ENCODE assay signal across 6 cellular contexts in genomic region chr6:10720960-10721849, GRCh38. TPM values are rescaled to one million over a fixed set of nuclear protein-coding genes. Genes with fewer than 3 reads are reported as not detected.
DNase-seq lines count a peak whose midpoint lies in the region; ATAC-seq and TF ChIP-seq lines count a peak whose summit lies in the region.
"Not testable (repeated sequence)": the region's sequence is repeated elsewhere in the genome, so short reads cannot be mapped to it uniquely, and the experiment has no call there.

No MANE protein-coding gene starts in this region.

- H3K27ac ChIP-seq in DND-41 (ENCODE audit: low read length) (peak overlapping the region; percentile 95), mesodermal cell (ENCODE audit: low read depth, low read length, severe bottlenecking) (peak overlapping the region; percentile 36)

- H3K27me3 Mint-ChIP-seq in activated CD8-positive, alpha-beta T cell treated with anti-CD3 and anti-CD28 coated beads for 36 hours; effector memory CD8-positive, alpha-beta T cell; stimulated activated memory B cell treated with anti-CD40 and anti-IgM and Interleukin-4, amounts not matched to agents 10 μg/mL and 1 μg/mL and 100 μg/mL, for 72 hours: not testable (repeated sequence)

- H3K4me3 Mint-ChIP-seq in activated CD8-positive, alpha-beta T cell treated with anti-CD3 and anti-CD28 coated beads for 36 hours, result peak overlapping the region; percentile 91
- H3K4me3 Mint-ChIP-seq in effector memory CD8-positive, alpha-beta T cell, result peak overlapping the region; percentile 82 to 96
- H3K4me3 Mint-ChIP-seq in stimulated activated memory B cell treated with anti-CD40 and anti-IgM and Interleukin-4, amounts not matched to agents 10 μg/mL and 1 μg/mL and 100 μg/mL, for 72 hours, result peak overlapping the region; percentile 96

- peak overlapping the region; percentile 54 to 72; a peak in 3 of 4 replicates for H3K4me3 ChIP-seq in DND-41 (ENCODE audit: low read depth in 1 of 2, low read length in 2 of 2)
- not testable (repeated sequence) for H3K4me3 ChIP-seq in mesodermal cell (ENCODE audit: extremely low read depth, insufficient read depth, low read length, poor library complexity, severe bottlenecking)

- 96 to 98% methylated on average over 8 to 11 of the region's 17 CpGs for WGBS in mesodermal cell (ENCODE audit: insufficient coverage in 2 of 2), 2 experiments

- peak overlapping the region; percentile 92 for H3K27ac Mint-ChIP-seq in activated CD8-positive, alpha-beta T cell treated with anti-CD3 and anti-CD28 coated beads for 36 hours
- H3K27ac Mint-ChIP-seq in effector memory CD8-positive, alpha-beta T cell, result peak overlapping the region; percentile 38 to 81
- H3K27ac Mint-ChIP-seq in stimulated activated memory B cell treated with anti-CD40 and anti-IgM and Interleukin-4, amounts not matched to agents 10 μg/mL and 1 μg/mL and 100 μg/mL, for 72 hours, result peak overlapping the region; percentile 93

- CTCF ChIA-PET in activated CD8-positive, alpha-beta T cell treated with anti-CD3 and anti-CD28 coated beads for 36 hours (lab: Charles Lee), result interaction anchor here (0.8 to 2.4 kb wide), 2 partner anchors 14 to 211 kb away, joined by 3 to 6 read pairs; no protein-coding TSS in a partner anchor

- H2AFZ ChIP-seq in DND-41 (ENCODE audit: low read depth, low read length), result peak overlapping the region; percentile 82

- DNase-seq in DND-41 (peak; percentile 74), NCI-H748 (lab: John Stamatoyannopoulos, UW; ENCODE audit: unreplicated experiment) (peak; percentile 76)
- DNase-seq in activated CD8-positive, alpha-beta T cell treated with anti-CD3 and anti-CD28 coated beads for 36 hours, result peak; percentile 55
- DNase-seq in effector memory CD8-positive, alpha-beta T cell, result peak in 1 of 3 experiments; percentile 5

- intact Hi-C loops in activated CD8-positive, alpha-beta T cell treated with anti-CD3 and anti-CD28 coated beads for 36 hours (cut with micrococcal nuclease), result not testable (repeated sequence)

- peaks cover 46% of the 10 kb centered on the region for H3K79me2 ChIP-seq in DND-41 (ENCODE audit: insufficient read depth, low read length)

- H4K20me1 ChIP-seq in DND-41 (ENCODE audit: insufficient read depth, low read length), result not testable (repeated sequence)

- H3K4me1 ChIP-seq in DND-41 (ENCODE audit: insufficient read depth, low read length) (peaks cover 63% of the 10 kb centered on the region), mesodermal cell (ENCODE audit: control insufficient read depth, insufficient read depth, low read length, poor library complexity, severe bottlenecking) (peaks cover 16% of the 10 kb centered on the region)

- H3K9me3 Mint-ChIP-seq in activated CD8-positive, alpha-beta T cell treated with anti-CD3 and anti-CD28 coated beads for 36 hours, result peaks cover 17% of the 10 kb centered on the region
- H3K9me3 Mint-ChIP-seq in effector memory CD8-positive, alpha-beta T cell; stimulated activated memory B cell treated with anti-CD40 and anti-IgM and Interleukin-4, amounts not matched to agents 10 μg/mL and 1 μg/mL and 100 μg/mL, for 72 hours: not testable (repeated sequence)

- POLR2A ChIA-PET in activated CD8-positive, alpha-beta T cell treated with anti-CD3 and anti-CD28 coated beads for 36 hours (lab: Charles Lee), result interaction anchor here (0.7 to 2.8 kb wide), 6 partner anchors 10 to 117 kb away, joined by 3 to 21 read pairs (median 4); partner anchors contain the start of genes C6orf52, MAK and PAK1IP1

- peaks cover 11% of the 10 kb centered on the region for H3K9me3 ChIP-seq in DND-41 (ENCODE audit: insufficient read depth, low read length, severe bottlenecking)
- peaks cover 13% of the 10 kb centered on the region for H3K9me3 ChIP-seq in mesodermal cell (ENCODE audit: control insufficient read depth, low read length)

- peak; percentile 45 for TF ChIP-seq CTCF in DND-41 (IDR thresholded peaks at IDR 0.05; ENCODE audit: borderline replicate concordance, extremely low read depth, low read length, poor library complexity, severe bottlenecking)
- TF ChIP-seq CTCF in activated CD8-positive, alpha-beta T cell treated with anti-CD3 and anti-CD28 coated beads for 36 hours (IDR thresholded peaks at IDR 0.05), result not testable (repeated sequence)

- not testable (repeated sequence) for ATAC-seq in DND-41 (ENCODE audit: insufficient read depth, low read depth); activated CD8-positive, alpha-beta T cell treated with anti-CD3 and anti-CD28 coated beads for 36 hours; effector memory CD8-positive, alpha-beta T cell (replicated peaks); stimulated activated memory B cell treated with anti-CD40 and anti-IgM and Interleukin-4, amounts not matched to agents 10 μg/mL and 1 μg/mL and 100 μg/mL, for 72 hours

- H3K9ac ChIP-seq in DND-41 (ENCODE audit: low read depth, low read length), result peak overlapping the region; percentile 91

- not testable (repeated sequence) for H3K27me3 ChIP-seq in DND-41 (ENCODE audit: insufficient read depth, low read length, poor library complexity)

- H3K36me3 ChIP-seq in DND-41 (ENCODE audit: insufficient read depth, low read length), result peaks cover 17% of the 10 kb centered on the region
- H3K36me3 ChIP-seq in mesodermal cell (ENCODE audit: control insufficient read depth, insufficient read depth, low read length), result peaks cover 20% of the 10 kb centered on the region

- peaks cover 41% of the 10 kb centered on the region for H3K4me1 Mint-ChIP-seq in activated CD8-positive, alpha-beta T cell treated with anti-CD3 and anti-CD28 coated beads for 36 hours (ENCODE audit: low read depth)
- H3K4me1 Mint-ChIP-seq in effector memory CD8-positive, alpha-beta T cell (ENCODE audit: low read depth in 2 of 2), result peaks cover 40% of the 10 kb centered on the region in 2 donors
- peaks cover 36% of the 10 kb centered on the region for H3K4me1 Mint-ChIP-seq in stimulated activated memory B cell treated with anti-CD40 and anti-IgM and Interleukin-4, amounts not matched to agents 10 μg/mL and 1 μg/mL and 100 μg/mL, for 72 hours

- H3K36me3 Mint-ChIP-seq in activated CD8-positive, alpha-beta T cell treated with anti-CD3 and anti-CD28 coated beads for 36 hours (ENCODE audit: low read depth), result peaks cover 20% of the 10 kb centered on the region
- H3K36me3 Mint-ChIP-seq in effector memory CD8-positive, alpha-beta T cell (ENCODE audit: insufficient read depth); stimulated activated memory B cell treated with anti-CD40 and anti-IgM and Interleukin-4, amounts not matched to agents 10 μg/mL and 1 μg/mL and 100 μg/mL, for 72 hours: not testable (repeated sequence)

- H3K4me2 ChIP-seq in DND-41 (ENCODE audit: insufficient read depth, low read length), result peak overlapping the region; percentile 61

RNA-seq across cellular contexts. Expression of gene TMEM14C, which starts 1.7 kb away (rescaled TPM):
- total RNA-seq in activated CD8-positive, alpha-beta T cell treated with anti-CD3 and anti-CD28 coated beads for 36 hours, result 10 to 100 TPM; 60.1 to 62.0 TPM
- 137 TPM for polyA plus RNA-seq in mesodermal cell (2013, experiment 1 of 2)
- 170 TPM for polyA plus RNA-seq in mesodermal cell (2013, experiment 2 of 2)

RNA-seq across cellular contexts. Expression of gene TMEM14B, which starts 26.4 kb away (rescaled TPM):
- 10 to 100 TPM; 92.1 to 94.2 TPM for total RNA-seq in activated CD8-positive, alpha-beta T cell treated with anti-CD3 and anti-CD28 coated beads for 36 hours
- polyA plus RNA-seq in mesodermal cell (2013, experiment 1 of 2), result 56.6 TPM
- polyA plus RNA-seq in mesodermal cell (2013, experiment 2 of 2), result 60.6 TPM

RNA-seq across cellular contexts. Expression of gene PAK1IP1, which starts 26.4 kb away (rescaled TPM):
- 10 to 100 TPM; 34.2 to 35.5 TPM for total RNA-seq in activated CD8-positive, alpha-beta T cell treated with anti-CD3 and anti-CD28 coated beads for 36 hours
- polyA plus RNA-seq in mesodermal cell (2013, experiment 1 of 2), result 13.9 TPM
- 16.3 TPM for polyA plus RNA-seq in mesodermal cell (2013, experiment 2 of 2)

RNA-seq across cellular contexts. Expression of gene C6orf52, which starts 26.8 kb away (rescaled TPM):
- 1 to 10 TPM; 2.6 to 3.3 TPM for total RNA-seq in activated CD8-positive, alpha-beta T cell treated with anti-CD3 and anti-CD28 coated beads for 36 hours
- 1.6 TPM for polyA plus RNA-seq in mesodermal cell (2013, experiment 1 of 2)
- polyA plus RNA-seq in mesodermal cell (2013, experiment 2 of 2), result 2.4 TPM
